16 cellular contexts compared by ENCODE assay signal in genomic region chr20:50491926-50492634, GRCh38. TPM values are rescaled to one million over a fixed set of nuclear protein-coding genes. Genes with fewer than 3 reads are reported as not detected.
DNase-seq lines count a peak whose midpoint lies in the region; ATAC-seq and TF ChIP-seq lines count a peak whose summit lies in the region.
"Had no signal": no experiment of that assay in that cellular context is flagged by ENCODE, and none has a peak within 500 bp of the region (broad histone marks: within the 10 kb centered on the region; RNA-seq: fewer than 3 reads in every experiment).

No MANE protein-coding gene starts in this region.

- H3K27me3 ChIP-seq in MG63 (no peaks in the 10 kb centered on the region), HAP-1 (ENCODE audit: low read depth) (no peaks in the 10 kb centered on the region)

- TF ChIP-seq CTCF in astrocyte of the spinal cord (IDR thresholded peaks at IDR 0.05; ENCODE audit: low read depth, low read length) = no peak

- no peaks in the 10 kb centered on the region for H3K9me3 ChIP-seq in MG63
- no peaks in the 10 kb centered on the region for H3K9me3 ChIP-seq in HAP-1

- no peaks in the 10 kb centered on the region for H3K4me1 ChIP-seq in HAP-1

- H3K36me3 ChIP-seq in MG63 (no peaks in the 10 kb centered on the region), HAP-1 (replicated peaks) (no peaks in the 10 kb centered on the region)

- ATAC-seq in GM19467 (IDR thresholded peaks at IDR 0.05; ENCODE audit: unreplicated experiment) = no peak
- ATAC-seq: effector memory CD8-positive, alpha-beta T cell had no signal

- DNase-seq in NCI-H1105 treated with DMSO at 0.1 percent for 48 hours (lab: John Stamatoyannopoulos, UW) (peak; percentile 2), NCI-H1105 (lab: John Stamatoyannopoulos, UW) (no peak), MG63 (peak; percentile 65), astrocyte of the spinal cord (ENCODE audit: low read depth, low spot score) (peak; percentile 61), mesenteric fat pad (ENCODE audit: low spot score) (peak; percentile 39), HAP-1 (ENCODE audit: low spot score in 2 of 2) (no peak)
- DNase-seq in stimulated activated CD8-positive, alpha-beta memory T cell treated with anti-CD3 and anti-CD28 coated beads, Interleukin-4, amount 100 ng/mL, for 48 hours = no peak
- DNase-seq: 8988T; activated CD4-positive, alpha-beta T cell treated with anti-CD3 and anti-CD28 coated beads for 1 hour; effector memory CD8-positive, alpha-beta T cell; hypothalamus; KBM-7; NCI-H524 treated with DMSO at 0.1 percent for 48 hours; substantia nigra had no signal

- in situ Hi-C loops in astrocyte of the spinal cord (cut with HindIII; ENCODE audit: low sequenced_read_pairs) (no loop called here), HAP-1 (cut with MboI; ENCODE audit: low sequenced_read_pairs) (no loop called here)

- no peak overlapping the region for H3K4me3 ChIP-seq in MG63
- H3K4me3 ChIP-seq in astrocyte of the spinal cord (ENCODE audit: low read depth, low read length) = no peak overlapping the region
- no peak overlapping the region for H3K4me3 ChIP-seq in HAP-1
- H3K4me3 ChIP-seq: SK-N-MC had no signal

RNA-seq across cellular contexts. Expression of gene PTPN1, which starts 18.1 kb away (rescaled TPM):
- 35.3 and 37.1 TPM in 2 replicates for total RNA-seq in MG63 (2014; rRNA removed; shearing (Covaris generic); ENCODE audit: low replicate concordance)
- 50.9 TPM for total RNA-seq in mesenteric fat pad

Comparison
In these comparisons a context has a peak if more than half of its experiments do, and no peak if none do; other contexts are left out.
1. DNase-seq: peak in NCI-H1105 treated with DMSO at 0.1 percent for 48 hours (single experiment), MG63 (single experiment), astrocyte of the spinal cord (single experiment) and mesenteric fat pad (single experiment); none in NCI-H1105 (single experiment), stimulated activated CD8-positive, alpha-beta memory T cell treated with anti-CD3 and anti-CD28 coated beads, Interleukin-4, amount 100 ng/mL, for 48 hours (single experiment) and HAP-1 (0 of 2).